In genomic region chr7:84110400-84110799, GRCh38 we compare ENCODE assay signal across 32 cellular contexts.
"Had no signal": no experiment of that assay in that cellular context is flagged by ENCODE, and none has a peak within 500 bp of the region (broad histone marks: within the 10 kb centered on the region; RNA-seq: fewer than 3 reads in every experiment).

No MANE protein-coding gene starts in this region.

- H3K4me1 ChIP-seq: adrenal gland, ascending aorta, left lung had no signal

- FAIRE-seq: colon, small intestine, TTC549, urothelium cell line had no signal

- H3K4me3 Mint-ChIP-seq: activated naive CD8-positive, alpha-beta T cell; activated T-cell treated with anti-CD3 and anti-CD28 coated beads, Interleukin-2, amount 50 U/mL, for 4 hours; effector memory CD8-positive, alpha-beta T cell; naive thymus-derived CD4-positive, alpha-beta T cell; neural crest cell; stimulated activated memory B cell treated with anti-CD40 and anti-IgM and Interleukin-4, amounts not matched to agents 10 μg/mL and 1 μg/mL and 100 μg/mL, for 72 hours had no signal

- H3K9me3 ChIP-seq: adrenal gland, ascending aorta, esophagus squamous epithelium, gastroesophageal sphincter, heart left ventricle, left lung, stomach, suprapubic skin, transverse colon had no signal

- H3K36me3 ChIP-seq: adrenal gland, ascending aorta, brain microvascular endothelial cell, esophagus squamous epithelium, gastroesophageal sphincter, heart left ventricle, left lung, stomach, suprapubic skin, transverse colon, WERI-Rb-1 had no signal

- H3K36me3 Mint-ChIP-seq: activated naive CD8-positive, alpha-beta T cell; stimulated activated memory B cell treated with anti-CD40 and anti-IgM and Interleukin-4, amounts not matched to agents 10 μg/mL and 1 μg/mL and 100 μg/mL, for 72 hours had no signal

- DNase-seq: activated CD4-positive, alpha-beta T cell treated with anti-CD3 and anti-CD28 coated beads for 1 hour; activated CD4-positive, alpha-beta T cell treated with anti-CD3 and anti-CD28 coated beads, Interleukin-2, amount 50 U/mL, for 4 hours; activated CD8-positive, alpha-beta memory T cell treated with anti-CD3 and anti-CD28 coated beads for 24 hours; activated CD8-positive, alpha-beta memory T cell treated with anti-CD3 and anti-CD28 coated beads, Interleukin-2, amount 50 U/mL, for 4 hours; activated naive CD4-positive, alpha-beta T cell; activated T-cell treated with anti-CD3 and anti-CD28 coated beads, Interleukin-2, amount 50 U/mL, for 4 hours; adrenal gland; brain microvascular endothelial cell; central memory CD4-positive, alpha-beta T cell; dorsolateral prefrontal cortex; effector memory CD8-positive, alpha-beta T cell; esophagus squamous epithelium; heart left ventricle; kidney glomerular epithelial cell; left lung; naive thymus-derived CD4-positive, alpha-beta T cell; small intestine; stimulated activated CD4-positive, alpha-beta T cell treated with anti-CD3 and anti-CD28 coated beads, Interleukin-2, amount 100 ng/mL, for 24 hours; stomach; transverse colon; WERI-Rb-1 had no signal

- H3K27me3 Mint-ChIP-seq: activated naive CD8-positive, alpha-beta T cell; effector memory CD8-positive, alpha-beta T cell; stimulated activated memory B cell treated with anti-CD40 and anti-IgM and Interleukin-4, amounts not matched to agents 10 μg/mL and 1 μg/mL and 100 μg/mL, for 72 hours had no signal

- H3K27ac ChIP-seq: adrenal gland, ascending aorta, brain microvascular endothelial cell, dorsolateral prefrontal cortex, esophagus squamous epithelium, gastroesophageal sphincter, heart left ventricle, left lung, stomach, suprapubic skin, transverse colon, WERI-Rb-1 had no signal

- H3K4me3 ChIP-seq: adrenal gland, ascending aorta, dorsolateral prefrontal cortex, esophagus squamous epithelium, gastroesophageal sphincter, heart left ventricle, left lung, lung, stomach, suprapubic skin, transverse colon had no signal

- H3K4me1 Mint-ChIP-seq: stimulated activated memory B cell treated with anti-CD40 and anti-IgM and Interleukin-4, amounts not matched to agents 10 μg/mL and 1 μg/mL and 100 μg/mL, for 72 hours had no signal

- H3K27me3 ChIP-seq: adrenal gland, ascending aorta, brain microvascular endothelial cell, dorsolateral prefrontal cortex, esophagus squamous epithelium, gastroesophageal sphincter, heart left ventricle, left lung, stomach, suprapubic skin, transverse colon had no signal

- H3K27ac Mint-ChIP-seq: activated naive CD8-positive, alpha-beta T cell; activated T-helper 2 cell treated with anti-CD3 and anti-CD28 coated beads, Interferon-gamma antibody, Interleukin-2, Interleukin-4, amounts not matched to agents 10 μg/mL and 5 μg/mL and 100 μg/mL, durations not matched to agents 14 hours and 24 hours and 36 hours; effector memory CD8-positive, alpha-beta T cell; stimulated activated memory B cell treated with anti-CD40 and anti-IgM and Interleukin-4, amounts not matched to agents 10 μg/mL and 1 μg/mL and 100 μg/mL, for 72 hours had no signal

- H3K9me3 Mint-ChIP-seq: activated T-helper 2 cell treated with anti-CD3 and anti-CD28 coated beads, Interferon-gamma antibody, Interleukin-2, Interleukin-4, amounts not matched to agents 10 μg/mL and 5 μg/mL and 100 μg/mL, durations not matched to agents 14 hours and 24 hours and 36 hours; neural crest cell; stimulated activated memory B cell treated with anti-CD40 and anti-IgM and Interleukin-4, amounts not matched to agents 10 μg/mL and 1 μg/mL and 100 μg/mL, for 72 hours had no signal
